Comparison of ENCODE assay signal across 26 cellular contexts in genomic region chr16:9850716-9851115, GRCh38.
"Had no signal": no experiment of that assay in that cellular context is flagged by ENCODE, and none has a peak within 500 bp of the region (broad histone marks: within the 10 kb centered on the region; RNA-seq: fewer than 3 reads in every experiment).

No MANE protein-coding gene starts in this region.

- H3K27ac ChIP-seq: adrenal gland, body of pancreas, coronary artery, esophagus squamous epithelium had no signal

- H3K4me1 ChIP-seq: body of pancreas, esophagus squamous epithelium had no signal

- DNase-seq: activated CD4-positive, alpha-beta memory T cell treated with anti-CD3 and anti-CD28 coated beads for 36 hours; activated CD4-positive, alpha-beta T cell treated with anti-CD3 and anti-CD28 coated beads for 36 hours; activated CD4-positive, alpha-beta T cell treated with anti-CD3 and anti-CD28 coated beads, Interleukin-2, amount 10 ng/mL, durations not matched to agents 24 days and 14 days; activated CD4-positive, CD25-positive, alpha-beta regulatory T cell; activated CD4-positive, CD25-positive, alpha-beta regulatory T cell treated with anti-CD3 and anti-CD28 coated beads, Interleukin-2, amount 50 U/mL, for 72 hours; activated CD8-positive, alpha-beta memory T cell treated with anti-CD3 and anti-CD28 coated beads, Interleukin-2, amount 10 ng/mL, durations not matched to agents 7 days and 5 days; activated CD8-positive, alpha-beta memory T cell treated with anti-CD3 and anti-CD28 coated beads, Interleukin-2, amount 50 U/mL, for 4 hours; activated CD8-positive, alpha-beta T cell treated with anti-CD3 and anti-CD28 coated beads, Interleukin-2, amount 10 ng/mL, durations not matched to agents 7 days and 5 days; activated effector memory CD4-positive, alpha-beta T cell treated with anti-CD3 and anti-CD28 coated beads, Interleukin-2, amount 50 U/mL, for 16 hours; activated naive CD4-positive, alpha-beta T cell treated with anti-CD3 and anti-CD28 coated beads for 36 hours; activated naive CD8-positive, alpha-beta T cell treated with anti-CD3 and anti-CD28 coated beads for 36 hours; activated naive CD8-positive, alpha-beta T cell treated with anti-CD3 and anti-CD28 coated beads, Interleukin-2, amount 50 U/mL, for 24 hours; activated T-cell treated with anti-CD3 and anti-CD28 coated beads, Interleukin-2, amount 50 U/mL, for 1 hour; activated T-cell treated with anti-CD3 and anti-CD28 coated beads, Interleukin-2, amount 50 U/mL, for 48 hours; adrenal gland; amygdala; aorta; body of pancreas; cerebellar nuclear complex; effector memory CD4-positive, alpha-beta T cell; erythroblast; esophagus squamous epithelium; foreskin fibroblast; T-helper 2 cell had no signal

- ATAC-seq: activated CD4-positive, alpha-beta T cell treated with anti-CD3 and anti-CD28 coated beads for 36 hours; activated CD8-positive, alpha-beta memory T cell treated with anti-CD3 and anti-CD28 coated beads, Interleukin-2, amount 10 ng/mL, durations not matched to agents 7 days and 5 days; activated CD8-positive, alpha-beta T cell treated with anti-CD3 and anti-CD28 coated beads, Interleukin-2, amount 10 ng/mL, durations not matched to agents 7 days and 5 days; activated naive CD8-positive, alpha-beta T cell treated with anti-CD3 and anti-CD28 coated beads, Interleukin-2, amount 50 U/mL, for 24 hours; body of pancreas had no signal

- H3K9me3 ChIP-seq: adrenal gland, body of pancreas, esophagus squamous epithelium had no signal

- H3K36me3 ChIP-seq: adrenal gland, esophagus squamous epithelium had no signal

- H3K27me3 ChIP-seq: adrenal gland, body of pancreas, dorsolateral prefrontal cortex, esophagus squamous epithelium had no signal

- H3K4me3 ChIP-seq: adrenal gland, body of pancreas, coronary artery, esophagus squamous epithelium had no signal
